Comparison of ENCODE assay signal across 1 cellular context in the genomic region with DNA sequence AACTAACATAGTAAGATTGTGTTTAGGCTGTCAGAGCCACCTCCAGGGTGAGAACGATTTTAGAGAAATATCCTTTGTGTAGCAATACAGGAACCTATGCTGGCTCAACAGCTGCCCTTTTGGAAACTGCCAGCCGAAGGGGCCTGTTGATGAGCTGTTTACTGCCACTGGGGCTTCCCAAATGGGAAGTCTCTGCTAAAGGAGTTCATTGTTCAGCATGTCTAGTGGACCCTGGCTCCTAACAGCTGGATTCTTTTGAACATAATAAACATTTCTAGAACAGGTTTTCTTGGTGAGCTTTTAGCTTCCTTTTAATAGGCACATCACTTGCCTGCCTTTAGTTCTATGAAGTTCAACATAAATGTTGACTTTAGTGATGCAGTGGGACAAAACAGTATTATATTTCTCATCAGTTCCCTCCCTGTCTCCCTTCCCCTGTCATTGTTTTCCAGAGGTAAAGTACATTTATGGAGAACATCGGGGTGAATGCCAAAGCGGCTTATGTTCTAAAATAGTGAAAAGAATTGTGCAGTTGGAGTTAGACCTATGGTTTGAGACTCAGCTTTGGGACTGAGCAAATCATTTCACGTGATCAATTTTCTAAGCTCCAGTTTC.
A peak's percentile ranks its signal among the peaks of the same experiment; 100 is the strongest.
TF ChIP-seq lines count a peak whose summit lies in the region.

No MANE protein-coding gene starts in this region.

TF ChIP-seq in HepG2, 621 proteins besides CTCF, POLR2A, EP300 and RAD21 (continued from another document and continues in another):
- TF ChIP-seq ZGPAT (CRISPR knock-in tag; IDR thresholded peaks at IDR 0.05) (peak; percentile 42; the same call in 1 of the 2 replicates), ZNF660 (CRISPR knock-in tag; IDR thresholded peaks at IDR 0.05; ENCODE audit: borderline replicate concordance, low read depth) (no peak), ZNF570 (CRISPR knock-in tag; IDR thresholded peaks at IDR 0.05; ENCODE audit: borderline replicate concordance) (no peak), TGIF2 (CRISPR knock-in tag; IDR thresholded peaks at IDR 0.05) (no peak), NR3C1 (CRISPR knock-in tag; IDR thresholded peaks at IDR 0.05) (no peak), HIVEP1 (CRISPR knock-in tag; IDR thresholded peaks at IDR 0.05) (no peak), NFE2L2 (IDR thresholded peaks at IDR 0.05; ENCODE audit: low read length) (no peak), ZSCAN31 (CRISPR knock-in tag; IDR thresholded peaks at IDR 0.05; ENCODE audit: low read depth) (no peak), TFDP2 (CRISPR knock-in tag; IDR thresholded peaks at IDR 0.05) (no peak), NR0B2 (CRISPR knock-in tag; IDR thresholded peaks at IDR 0.05) (no peak), ZNF530 (CRISPR knock-in tag; IDR thresholded peaks at IDR 0.05; ENCODE audit: low read depth) (no peak), ZNF12 (CRISPR knock-in tag; IDR thresholded peaks at IDR 0.05) (no peak), SNAI1 (CRISPR knock-in tag; IDR thresholded peaks at IDR 0.05; ENCODE audit: borderline replicate concordance) (no peak), ZXDC (CRISPR knock-in tag; IDR thresholded peaks at IDR 0.05) (no peak), THAP11 (CRISPR knock-in tag; IDR thresholded peaks at IDR 0.05) (no peak), CBFB (CRISPR knock-in tag; IDR thresholded peaks at IDR 0.05) (no peak), RFXAP (CRISPR knock-in tag; IDR thresholded peaks at IDR 0.05; ENCODE audit: borderline replicate concordance) (no peak), ZNF800 (CRISPR knock-in tag; IDR thresholded peaks at IDR 0.05) (no peak), ZNF629 (CRISPR knock-in tag; conservative IDR thresholded peaks at IDR 0.05) (no peak), ZNF30 (CRISPR knock-in tag; IDR thresholded peaks at IDR 0.05) (no peak), RARA (CRISPR knock-in tag; IDR thresholded peaks at IDR 0.05) (0 out of 2 replicates have a peak, but pooled peaks have one; percentile 13), GTF2F1 (IDR thresholded peaks at IDR 0.05; ENCODE audit: low read length) (no peak), PLSCR1 (CRISPR knock-in tag; IDR thresholded peaks at IDR 0.05; ENCODE audit: borderline replicate concordance) (no peak), HOXA9 (CRISPR knock-in tag; IDR thresholded peaks at IDR 0.05; ENCODE audit: borderline replicate concordance) (no peak), RARG (CRISPR knock-in tag; IDR thresholded peaks at IDR 0.05; ENCODE audit: low read depth) (no peak), ZNF761 (CRISPR knock-in tag; conservative IDR thresholded peaks at IDR 0.05) (no peak), ZBTB8A (CRISPR knock-in tag; IDR thresholded peaks at IDR 0.05; ENCODE audit: borderline replicate concordance, low read depth) (no peak), ZNF333 (CRISPR knock-in tag; IDR thresholded peaks at IDR 0.05; ENCODE audit: borderline replicate concordance) (no peak), ZNF879 (CRISPR knock-in tag; IDR thresholded peaks at IDR 0.05) (no peak), SMAD3 (CRISPR knock-in tag; IDR thresholded peaks at IDR 0.05) (no peak), ZNF3 (CRISPR knock-in tag; IDR thresholded peaks at IDR 0.05) (no peak), ZNF207 (IDR thresholded peaks at IDR 0.05; ENCODE audit: borderline replicate concordance) (no peak), ZNF264 (CRISPR knock-in tag; IDR thresholded peaks at IDR 0.05) (0 out of 2 replicates have a peak, but pooled peaks have one; percentile 51), GTF3A (CRISPR knock-in tag; conservative IDR thresholded peaks at IDR 0.05) (no peak), CCDC6 (CRISPR knock-in tag; IDR thresholded peaks at IDR 0.05) (no peak), HMGA1 (CRISPR knock-in tag; conservative IDR thresholded peaks at IDR 0.05) (no peak), ZBTB7A (CRISPR knock-in tag; IDR thresholded peaks at IDR 0.05) (no peak), SOX6 (IDR thresholded peaks at IDR 0.05) (no peak), SOX6 (CRISPR knock-in tag; IDR thresholded peaks at IDR 0.05) (peak; percentile 73), ZNF24 (IDR thresholded peaks at IDR 0.05) (no peak), JUNB (CRISPR knock-in tag; IDR thresholded peaks at IDR 0.05; ENCODE audit: borderline replicate concordance) (no peak), AHR (CRISPR knock-in tag; IDR thresholded peaks at IDR 0.05) (no peak), ZNF577 (CRISPR knock-in tag; IDR thresholded peaks at IDR 0.05; ENCODE audit: borderline replicate concordance, low read depth) (no peak), AKAP8 (CRISPR knock-in tag; IDR thresholded peaks at IDR 0.05) (no peak)
- TF ChIP-seq, protein P1, sequence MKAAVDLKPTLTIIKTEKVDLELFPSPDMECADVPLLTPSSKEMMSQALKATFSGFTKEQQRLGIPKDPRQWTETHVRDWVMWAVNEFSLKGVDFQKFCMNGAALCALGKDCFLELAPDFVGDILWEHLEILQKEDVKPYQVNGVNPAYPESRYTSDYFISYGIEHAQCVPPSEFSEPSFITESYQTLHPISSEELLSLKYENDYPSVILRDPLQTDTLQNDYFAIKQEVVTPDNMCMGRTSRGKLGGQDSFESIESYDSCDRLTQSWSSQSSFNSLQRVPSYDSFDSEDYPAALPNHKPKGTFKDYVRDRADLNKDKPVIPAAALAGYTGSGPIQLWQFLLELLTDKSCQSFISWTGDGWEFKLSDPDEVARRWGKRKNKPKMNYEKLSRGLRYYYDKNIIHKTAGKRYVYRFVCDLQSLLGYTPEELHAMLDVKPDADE (CRISPR knock-in tag; IDR thresholded peaks at IDR 0.05), result no peak
- TF ChIP-seq, protein P2, sequence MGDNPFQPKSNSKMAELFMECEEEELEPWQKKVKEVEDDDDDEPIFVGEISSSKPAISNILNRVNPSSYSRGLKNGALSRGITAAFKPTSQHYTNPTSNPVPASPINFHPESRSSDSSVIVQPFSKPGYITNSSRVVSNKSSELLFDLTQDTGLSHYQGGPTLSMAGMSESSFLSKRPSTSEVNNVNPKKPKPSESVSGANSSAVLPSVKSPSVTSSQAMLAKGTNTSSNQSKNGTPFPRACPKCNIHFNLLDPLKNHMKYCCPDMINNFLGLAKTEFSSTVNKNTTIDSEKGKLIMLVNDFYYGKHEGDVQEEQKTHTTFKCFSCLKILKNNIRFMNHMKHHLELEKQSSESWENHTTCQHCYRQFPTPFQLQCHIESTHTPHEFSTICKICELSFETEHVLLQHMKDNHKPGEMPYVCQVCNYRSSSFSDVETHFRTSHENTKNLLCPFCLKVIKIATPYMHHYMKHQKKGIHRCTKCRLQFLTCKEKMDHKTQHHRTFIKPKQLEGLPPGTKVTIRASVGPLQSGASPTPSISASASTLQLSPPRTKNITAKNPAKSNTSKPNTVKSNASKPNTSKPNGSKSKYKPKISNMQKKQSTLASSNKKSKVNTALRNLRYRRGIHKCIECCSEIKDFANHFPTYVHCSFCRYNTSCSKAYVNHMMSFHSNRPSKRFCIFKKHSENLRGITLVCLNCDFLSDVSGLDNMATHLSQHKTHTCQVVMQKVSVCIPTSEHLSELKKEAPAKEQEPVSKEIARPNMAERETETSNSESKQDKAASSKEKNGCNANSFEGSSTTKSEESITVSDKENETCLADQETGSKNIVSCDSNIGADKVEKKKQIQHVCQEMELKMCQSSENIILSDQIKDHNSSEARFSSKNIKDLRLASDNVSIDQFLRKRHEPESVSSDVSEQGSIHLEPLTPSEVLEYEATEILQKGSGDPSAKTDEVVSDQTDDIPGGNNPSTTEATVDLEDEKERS (CRISPR knock-in tag; IDR thresholded peaks at IDR 0.05), result no peak
- TF ChIP-seq, protein P3, sequence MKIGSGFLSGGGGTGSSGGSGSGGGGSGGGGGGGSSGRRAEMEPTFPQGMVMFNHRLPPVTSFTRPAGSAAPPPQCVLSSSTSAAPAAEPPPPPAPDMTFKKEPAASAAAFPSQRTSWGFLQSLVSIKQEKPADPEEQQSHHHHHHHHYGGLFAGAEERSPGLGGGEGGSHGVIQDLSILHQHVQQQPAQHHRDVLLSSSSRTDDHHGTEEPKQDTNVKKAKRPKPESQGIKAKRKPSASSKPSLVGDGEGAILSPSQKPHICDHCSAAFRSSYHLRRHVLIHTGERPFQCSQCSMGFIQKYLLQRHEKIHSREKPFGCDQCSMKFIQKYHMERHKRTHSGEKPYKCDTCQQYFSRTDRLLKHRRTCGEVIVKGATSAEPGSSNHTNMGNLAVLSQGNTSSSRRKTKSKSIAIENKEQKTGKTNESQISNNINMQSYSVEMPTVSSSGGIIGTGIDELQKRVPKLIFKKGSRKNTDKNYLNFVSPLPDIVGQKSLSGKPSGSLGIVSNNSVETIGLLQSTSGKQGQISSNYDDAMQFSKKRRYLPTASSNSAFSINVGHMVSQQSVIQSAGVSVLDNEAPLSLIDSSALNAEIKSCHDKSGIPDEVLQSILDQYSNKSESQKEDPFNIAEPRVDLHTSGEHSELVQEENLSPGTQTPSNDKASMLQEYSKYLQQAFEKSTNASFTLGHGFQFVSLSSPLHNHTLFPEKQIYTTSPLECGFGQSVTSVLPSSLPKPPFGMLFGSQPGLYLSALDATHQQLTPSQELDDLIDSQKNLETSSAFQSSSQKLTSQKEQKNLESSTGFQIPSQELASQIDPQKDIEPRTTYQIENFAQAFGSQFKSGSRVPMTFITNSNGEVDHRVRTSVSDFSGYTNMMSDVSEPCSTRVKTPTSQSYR (CRISPR knock-in tag; IDR thresholded peaks at IDR 0.05; ENCODE audit: borderline replicate concordance), result no peak
- TF ChIP-seq, protein P4, sequence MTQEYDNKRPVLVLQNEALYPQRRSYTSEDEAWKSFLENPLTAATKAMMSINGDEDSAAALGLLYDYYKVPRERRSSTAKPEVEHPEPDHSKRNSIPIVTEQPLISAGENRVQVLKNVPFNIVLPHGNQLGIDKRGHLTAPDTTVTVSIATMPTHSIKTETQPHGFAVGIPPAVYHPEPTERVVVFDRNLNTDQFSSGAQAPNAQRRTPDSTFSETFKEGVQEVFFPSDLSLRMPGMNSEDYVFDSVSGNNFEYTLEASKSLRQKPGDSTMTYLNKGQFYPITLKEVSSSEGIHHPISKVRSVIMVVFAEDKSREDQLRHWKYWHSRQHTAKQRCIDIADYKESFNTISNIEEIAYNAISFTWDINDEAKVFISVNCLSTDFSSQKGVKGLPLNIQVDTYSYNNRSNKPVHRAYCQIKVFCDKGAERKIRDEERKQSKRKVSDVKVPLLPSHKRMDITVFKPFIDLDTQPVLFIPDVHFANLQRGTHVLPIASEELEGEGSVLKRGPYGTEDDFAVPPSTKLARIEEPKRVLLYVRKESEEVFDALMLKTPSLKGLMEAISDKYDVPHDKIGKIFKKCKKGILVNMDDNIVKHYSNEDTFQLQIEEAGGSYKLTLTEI (CRISPR knock-in tag; conservative IDR thresholded peaks at IDR 0.05), result no peak
